Comparison of ENCODE assay signal across 8 cellular contexts in genomic region chr1:150613061-150613920, GRCh38. TPM values are rescaled to one million over a fixed set of nuclear protein-coding genes. Genes with fewer than 3 reads are reported as not detected.
A peak's percentile ranks its signal among the peaks of the same experiment; 100 is the strongest.
DNase-seq lines count a peak whose midpoint lies in the region; ATAC-seq and TF ChIP-seq lines count a peak whose summit lies in the region.

No MANE protein-coding gene starts in this region.

- peak overlapping the region in 9 of 10 experiments; percentile 21 to 59 (median 40); a peak in 16 of 20 replicates for H3K4me3 ChIP-seq in BLaER1 treated with 17β-estradiol and CSF1 and Interleukin-3, amounts not matched to agents 10 nM and 100 nM
- no peak overlapping the region for H3K4me3 ChIP-seq in aorta (ENCODE audit: low read length in 2 of 2)

- peaks cover 6 to 59% (median 36%) of the 10 kb centered on the region in 11 experiments; a peak in 21 of 22 replicates for H3K36me3 ChIP-seq in BLaER1 treated with 17β-estradiol and CSF1 and Interleukin-3, amounts not matched to agents 10 nM and 100 nM
- no peaks in the 10 kb centered on the region for H3K36me3 ChIP-seq in aorta (ENCODE audit: control insufficient read depth in 1 of 2, insufficient read depth in 2 of 2, low read length in 1 of 2)

- intact Hi-C loops in activated CD4-positive, alpha-beta T cell treated with anti-CD3 and anti-CD28 coated beads for 36 hours (cut with DNase I, micrococcal nuclease), result loop anchor here (1.0 to 10.0 kb wide), 6 partner anchors 9 to 378 kb away; partner anchors contain the start of genes ANP32E (in 1 of the 2), ENSA (in 1 of the 2) and SETDB1 (in 1 of the 2)
- intact Hi-C loops in aorta (cut with DNase I), result loop anchor here (2.0 to 10.0 kb wide), 2 partner anchors 34 to 148 kb away; partner anchors contain the start of gene MCL1 (in 2 of the 2)

- POLR2A ChIA-PET in activated CD4-positive, alpha-beta T cell treated with anti-CD3 and anti-CD28 coated beads for 36 hours (lab: Charles Lee), result interaction anchor here (0.7 to 3.7 kb wide), 9 partner anchors 11 to 827 kb away, joined by 3 to 23 read pairs (median 5); partner anchors contain the start of genes ENSA and MCL1

- CTCF ChIA-PET in activated CD4-positive, alpha-beta T cell treated with anti-CD3 and anti-CD28 coated beads for 36 hours (lab: Charles Lee), result interaction anchor here (0.5 to 20.2 kb wide), 3 partner anchors 9 to 81 kb away, joined by 3 to 461 read pairs (median 4); partner anchors contain the start of gene MCL1

- TF ChIP-seq CTCF in endothelial cell (IDR thresholded peaks at IDR 0.05; ENCODE audit: unreplicated experiment), result no peak
- no peak for TF ChIP-seq CTCF in nephron progenitor cell (IDR thresholded peaks at IDR 0.05)

- peaks cover 67% of the 10 kb centered on the region for H3K4me1 Mint-ChIP-seq in activated CD4-positive, alpha-beta T cell treated with anti-CD3 and anti-CD28 coated beads for 36 hours
- H3K4me1 Mint-ChIP-seq in endothelial cell (ENCODE audit: unreplicated experiment) (peaks cover 28% of the 10 kb centered on the region), nephron progenitor cell (peaks cover 10% of the 10 kb centered on the region)

- WGBS in aorta, 2 donors, result 29 to 30% methylated on average over 12 of the region's 12 CpGs

- H3K9ac ChIP-seq in BLaER1 treated with 17β-estradiol and CSF1 and Interleukin-3, amounts not matched to agents 10 nM and 100 nM, result peak overlapping the region; percentile 78 to 97 (median 85)

- no peaks in the 10 kb centered on the region for H3K9me3 ChIP-seq in BLaER1 treated with 17β-estradiol and CSF1 and Interleukin-3, amounts not matched to agents 10 nM and 100 nM (replicated peaks in 1 of 11)
- H3K9me3 ChIP-seq in aorta (ENCODE audit: control insufficient read depth, low read length), result no peaks in the 10 kb centered on the region

- peak overlapping the region; percentile 62 to 96 (median 90) for H3K4me2 ChIP-seq in BLaER1 treated with 17β-estradiol and CSF1 and Interleukin-3, amounts not matched to agents 10 nM and 100 nM

- H4K20me1 ChIP-seq in BLaER1 treated with 17β-estradiol and CSF1 and Interleukin-3, amounts not matched to agents 10 nM and 100 nM, result no peaks in the 10 kb centered on the region

- DNase-seq in NCI-H2029 treated with DMSO at 0.1 percent for 48 hours (lab: John Stamatoyannopoulos, UW), result peak; percentile 93
- DNase-seq in activated CD4-positive, alpha-beta T cell treated with anti-CD3 and anti-CD28 coated beads for 36 hours, result peak; percentile 78
- DNase-seq in endothelial cell (ENCODE audit: low spot score), result no peak
- DNase-seq in nephron progenitor cell, result no peak
- no peak for DNase-seq in aorta
- DNase-seq in NCI-H82 treated with DMSO at 0.1 percent for 48 hours (lab: John Stamatoyannopoulos, UW; ENCODE audit: unreplicated experiment), result no peak

- peaks cover 43 to 94% (median 76%) of the 10 kb centered on the region in 10 experiments for H3K4me1 ChIP-seq in BLaER1 treated with 17β-estradiol and CSF1 and Interleukin-3, amounts not matched to agents 10 nM and 100 nM
- H3K4me1 ChIP-seq in aorta (ENCODE audit: control insufficient read depth in 1 of 2, insufficient read depth in 2 of 2, low read length in 2 of 2), result peaks cover 2 to 9% of the 10 kb centered on the region in 2 donors

- no peaks in the 10 kb centered on the region for H3K9me3 Mint-ChIP-seq in activated CD4-positive, alpha-beta T cell treated with anti-CD3 and anti-CD28 coated beads for 36 hours (ENCODE audit: low read depth)
- no peaks in the 10 kb centered on the region for H3K9me3 Mint-ChIP-seq in endothelial cell (ENCODE audit: unreplicated experiment)
- H3K9me3 Mint-ChIP-seq in nephron progenitor cell, result no peaks in the 10 kb centered on the region

- H3K27ac ChIP-seq in BLaER1 treated with 17β-estradiol and CSF1 and Interleukin-3, amounts not matched to agents 10 nM and 100 nM, result peak overlapping the region; percentile 87 to 100 (median 97)
- H3K27ac ChIP-seq in aorta (ENCODE audit: low read depth in 1 of 2, low read length in 2 of 2), result peak overlapping the region; percentile 43 to 75

- ATAC-seq in GM21381 (IDR thresholded peaks at IDR 0.05; ENCODE audit: unreplicated experiment), result peak; percentile 33
- ATAC-seq in activated CD4-positive, alpha-beta T cell treated with anti-CD3 and anti-CD28 coated beads for 36 hours, result peak; percentile 63
- ATAC-seq in aorta (ENCODE audit: low FRiP score), result peak; percentile 72

- H3K4me3 Mint-ChIP-seq in activated CD4-positive, alpha-beta T cell treated with anti-CD3 and anti-CD28 coated beads for 36 hours, result peak overlapping the region; percentile 60
- no peak overlapping the region for H3K4me3 Mint-ChIP-seq in endothelial cell (ENCODE audit: unreplicated experiment)
- H3K4me3 Mint-ChIP-seq in nephron progenitor cell, result no peak overlapping the region

- no peaks in the 10 kb centered on the region for H3K27me3 ChIP-seq in BLaER1 treated with 17β-estradiol and CSF1 and Interleukin-3, amounts not matched to agents 10 nM and 100 nM
- no peaks in the 10 kb centered on the region for H3K27me3 ChIP-seq in aorta (ENCODE audit: control insufficient read depth in 1 of 2, insufficient read depth in 2 of 2, low read length in 1 of 2)

- peaks cover 42% of the 10 kb centered on the region for H3K36me3 Mint-ChIP-seq in activated CD4-positive, alpha-beta T cell treated with anti-CD3 and anti-CD28 coated beads for 36 hours (ENCODE audit: low read depth)
- H3K36me3 Mint-ChIP-seq in endothelial cell (ENCODE audit: low read depth, unreplicated experiment) (peaks cover 8% of the 10 kb centered on the region), nephron progenitor cell (ENCODE audit: low read depth) (peaks cover 68% of the 10 kb centered on the region)

- peak overlapping the region; percentile 90 for H3K27ac Mint-ChIP-seq in activated CD4-positive, alpha-beta T cell treated with anti-CD3 and anti-CD28 coated beads for 36 hours
- H3K27ac Mint-ChIP-seq in endothelial cell (ENCODE audit: unreplicated experiment) (peak overlapping the region; percentile 98), nephron progenitor cell (peak overlapping the region; percentile 59)

- H3K27me3 Mint-ChIP-seq in activated CD4-positive, alpha-beta T cell treated with anti-CD3 and anti-CD28 coated beads for 36 hours, result no peaks in the 10 kb centered on the region
- peaks cover 4% of the 10 kb centered on the region for H3K27me3 Mint-ChIP-seq in endothelial cell (ENCODE audit: unreplicated experiment)
- peaks cover 6% of the 10 kb centered on the region for H3K27me3 Mint-ChIP-seq in nephron progenitor cell (ENCODE audit: low read depth, poor library complexity)

RNA-seq across cellular contexts. Expression of gene ENSA, which starts 16.1 kb away (rescaled TPM):
- 100 to 1,000 TPM; 197 to 240 TPM for total RNA-seq in activated CD4-positive, alpha-beta T cell treated with anti-CD3 and anti-CD28 coated beads for 36 hours
- 200 TPM for total RNA-seq in endothelial cell (ENCODE audit: unreplicated experiment)
- 100 to 1,000 TPM; 129 to 178 TPM for total RNA-seq in aorta
- polyA plus RNA-seq in aorta, result 100 to 1,000 TPM; 113 to 157 TPM

RNA-seq across cellular contexts. Expression of gene MCL1, which starts 33.9 kb away (rescaled TPM):
- total RNA-seq in activated CD4-positive, alpha-beta T cell treated with anti-CD3 and anti-CD28 coated beads for 36 hours, result 100 to 1,000 TPM; 185 to 265 TPM
- total RNA-seq in endothelial cell (ENCODE audit: unreplicated experiment) (193 TPM), aorta (100 to 1,000 TPM; 247 to 533 TPM)
- polyA plus RNA-seq in aorta, result 100 to 1,000 TPM; 146 to 200 TPM

Comparison
In these comparisons a context has a peak if more than half of its experiments do, and no peak if none do; other contexts are left out.
1. H3K4me3 ChIP-seq: peak in BLaER1 treated with 17β-estradiol and CSF1 and Interleukin-3, amounts not matched to agents 10 nM and 100 nM (9 of 10); none in aorta (0 of 2).
2. DNase-seq: peak in NCI-H2029 treated with DMSO at 0.1 percent for 48 hours (single experiment) and activated CD4-positive, alpha-beta T cell treated with anti-CD3 and anti-CD28 coated beads for 36 hours (single experiment); none in endothelial cell (single experiment), nephron progenitor cell (single experiment), aorta (0 of 2) and NCI-H82 treated with DMSO at 0.1 percent for 48 hours (single experiment).
3. Peak in every context shown above with its lines, with median percentiles within 50 percentile points of each other: ATAC-seq and H3K27ac Mint-ChIP-seq.